29 cellular contexts compared by ENCODE assay signal in the genomic region with DNA sequence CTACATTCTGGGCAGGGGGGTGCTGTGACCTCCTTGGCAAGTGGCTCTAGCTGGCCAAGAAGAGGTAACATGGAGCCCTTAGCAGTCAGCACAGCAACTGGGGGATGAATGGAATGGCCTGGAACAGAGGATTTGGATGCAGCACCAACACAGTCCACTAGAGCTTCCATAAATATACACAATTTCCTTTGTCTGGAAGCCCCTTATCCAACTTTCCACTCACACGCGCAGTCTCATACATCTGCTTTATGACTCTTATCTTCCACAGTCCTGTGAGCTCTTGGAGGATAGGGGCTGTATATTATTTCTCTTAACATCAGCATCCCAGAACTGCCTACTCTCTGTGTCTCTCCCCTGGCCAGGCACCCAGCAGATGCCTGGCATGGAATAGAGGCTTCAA.
"Had no signal": no experiment of that assay in that cellular context is flagged by ENCODE, and none has a peak within 500 bp of the region (broad histone marks: within the 10 kb centered on the region; RNA-seq: fewer than 3 reads in every experiment).

No MANE protein-coding gene starts in this region.

- H3K36me3 Mint-ChIP-seq: naive B cell; natural killer cell; stimulated activated memory B cell treated with anti-CD40 and anti-IgM and Interleukin-4, amounts not matched to agents 10 μg/mL and 1 μg/mL and 100 μg/mL, for 72 hours had no signal

- H3K4me1 ChIP-seq: left lung, lower lobe of right lung, pancreas, prostate gland, spleen, thyroid gland, upper lobe of left lung had no signal

- FAIRE-seq: keratinocyte, pancreas had no signal

- DNase-seq: heart right ventricle; left colon; left lung; lower lobe of right lung; mammary epithelial cell; mesenchymal stem cell; naive B cell; natural killer cell; pancreas; posterior cingulate gyrus; retina; right cardiac atrium; spleen; stimulated activated CD4-positive, alpha-beta T cell treated with anti-CD3 and anti-CD28 coated beads, Interleukin-2, amount 100 ng/mL, for 48 hours; stimulated activated CD4-positive, alpha-beta T cell treated with anti-CD3 and anti-CD28 coated beads, Interleukin-4, amount 100 ng/mL, for 4 hours; stimulated activated CD8-positive, alpha-beta memory T cell treated with anti-CD3 and anti-CD28 coated beads, Interleukin-4, amount 100 ng/mL, for 48 hours; stimulated activated naive CD4-positive, alpha-beta T cell treated with Interleukin-2 at 50 U/mL for 16 hours; stimulated activated naive CD8-positive, alpha-beta T cell treated with anti-CD3 and anti-CD28 coated beads, Interleukin-15, amount 100 ng/mL, for 72 hours; substantia nigra; testis; thyroid gland; transverse colon; upper lobe of left lung had no signal

- H3K27ac ChIP-seq: heart right ventricle, hepatocyte, left lung, lower lobe of right lung, pancreas, prostate gland, spleen, testis, thyroid gland, transverse colon, upper lobe of left lung had no signal

- H3K9me3 Mint-ChIP-seq: natural killer cell; stimulated activated memory B cell treated with anti-CD40 and anti-IgM and Interleukin-4, amounts not matched to agents 10 μg/mL and 1 μg/mL and 100 μg/mL, for 72 hours; stimulated activated naive CD8-positive, alpha-beta T cell treated with anti-CD3 and anti-CD28 coated beads, Interleukin-15, amount 100 ng/mL, for 72 hours had no signal

- H3K4me3 Mint-ChIP-seq: naive B cell; natural killer cell; stimulated activated memory B cell treated with anti-CD40 and anti-IgM and Interleukin-4, amounts not matched to agents 10 μg/mL and 1 μg/mL and 100 μg/mL, for 72 hours; stimulated activated naive CD8-positive, alpha-beta T cell treated with anti-CD3 and anti-CD28 coated beads, Interleukin-15, amount 100 ng/mL, for 72 hours had no signal

- H3K4me3 ChIP-seq: heart right ventricle, hepatocyte, left lung, lower lobe of right lung, pancreas, prostate gland, skin epidermis, spleen, testis, thyroid gland, transverse colon, upper lobe of left lung had no signal

- H3K27ac Mint-ChIP-seq: naive B cell; natural killer cell; stimulated activated memory B cell treated with anti-CD40 and anti-IgM and Interleukin-4, amounts not matched to agents 10 μg/mL and 1 μg/mL and 100 μg/mL, for 72 hours had no signal

- ATAC-seq: heart right ventricle; left colon; left lung; lower lobe of right lung; natural killer cell; pancreas; right cardiac atrium; sciatic nerve; stimulated activated memory B cell treated with anti-CD40 and anti-IgM and Interleukin-4, amounts not matched to agents 10 μg/mL and 1 μg/mL and 100 μg/mL, for 72 hours; stimulated activated naive CD8-positive, alpha-beta T cell treated with anti-CD3 and anti-CD28 coated beads, Interleukin-15, amount 100 ng/mL, for 72 hours had no signal

- H3K4me1 Mint-ChIP-seq: naive B cell; natural killer cell; stimulated activated memory B cell treated with anti-CD40 and anti-IgM and Interleukin-4, amounts not matched to agents 10 μg/mL and 1 μg/mL and 100 μg/mL, for 72 hours; stimulated activated naive CD8-positive, alpha-beta T cell treated with anti-CD3 and anti-CD28 coated beads, Interleukin-15, amount 100 ng/mL, for 72 hours had no signal

- H3K79me2 ChIP-seq: hepatocyte had no signal

- H3K4me2 ChIP-seq: hepatocyte had no signal

- H3K27me3 Mint-ChIP-seq: naive B cell had no signal

- H3K27me3 ChIP-seq: heart right ventricle, hepatocyte, left lung, pancreas, spleen, testis, thyroid gland, transverse colon, upper lobe of left lung had no signal

- H3K36me3 ChIP-seq: heart right ventricle, left lung, lower lobe of right lung, pancreas, prostate gland, spleen, thyroid gland, transverse colon, upper lobe of left lung had no signal

- H2AFZ ChIP-seq: hepatocyte had no signal

- H3K9me3 ChIP-seq: heart right ventricle, left lung, lower lobe of right lung, pancreas, prostate gland, spleen, testis, thyroid gland, transverse colon, upper lobe of left lung had no signal
